In genomic region chr6:4906293-4906941, GRCh38 we compare ENCODE assay signal across 10 cellular contexts.
DNase-seq lines count a peak whose midpoint lies in the region; ATAC-seq and TF ChIP-seq lines count a peak whose summit lies in the region.
"Had no signal": no experiment of that assay in that cellular context is flagged by ENCODE, and none has a peak within 500 bp of the region (broad histone marks: within the 10 kb centered on the region; RNA-seq: fewer than 3 reads in every experiment).

No MANE protein-coding gene starts in this region.

- H3K36me3 Mint-ChIP-seq in T-cell (peaks cover 52% of the 10 kb centered on the region), memory B cell (peaks cover 8% of the 10 kb centered on the region)

- peak overlapping the region; percentile 25 for H3K4me3 ChIP-seq in GM06990 (replicated peaks; ENCODE audit: low read depth, low read length)

- peak overlapping the region; percentile 31 to 69 (median 58) for H3K4me3 Mint-ChIP-seq in T-cell
- peak overlapping the region; percentile 31 for H3K4me3 Mint-ChIP-seq in memory B cell

- H3K4me1 Mint-ChIP-seq in T-cell (peaks cover 52 to 59% (median 52%) of the 10 kb centered on the region in 3 donors), memory B cell (peaks cover 39% of the 10 kb centered on the region)

- no peak for TF ChIP-seq CTCF in GM06990 (IDR thresholded peaks at IDR 0.05; ENCODE audit: insufficient read depth, low read length, poor library complexity, severe bottlenecking)

- DNase-seq in GM06990 (ENCODE audit: extremely low read depth, insufficient read length) (no peak), T-cell (no peak), memory B cell (ENCODE audit: low spot score in 2 of 2) (no peak), NCI-H446 (lab: John Stamatoyannopoulos, UW) (no peak), NCI-H146 treated with DMSO at 0.1 percent for 48 hours (lab: John Stamatoyannopoulos, UW; ENCODE audit: unreplicated experiment) (no peak)
- DNase-seq: DMS79, KG1 had no signal

- H3K9me3 Mint-ChIP-seq in T-cell: no peaks in the 10 kb centered on the region
- H3K9me3 Mint-ChIP-seq in memory B cell: no peaks in the 10 kb centered on the region

- ATAC-seq in GM21390 (IDR thresholded peaks at IDR 0.05; ENCODE audit: unreplicated experiment) (peak; percentile 38), T-cell (replicated peaks in 1 of 4) (peak in 3 of 4 experiments; percentile 17 to 50 (median 44)), memory B cell (ENCODE audit: low read depth) (no peak), SK-N-SH treated with all-trans-retinoic acid at 6 μM for 48 hours (no peak), GM18520 (IDR thresholded peaks at IDR 0.05; ENCODE audit: unreplicated experiment) (no peak)

- POLR2A ChIA-PET in T-cell (lab: Charles Lee): no interaction called here

- CTCF ChIA-PET in T-cell (lab: Charles Lee): no interaction called here

- no peaks in the 10 kb centered on the region for H3K27me3 Mint-ChIP-seq in T-cell
- no peaks in the 10 kb centered on the region for H3K27me3 Mint-ChIP-seq in memory B cell

- no peaks in the 10 kb centered on the region for H3K27me3 ChIP-seq in GM06990 (replicated peaks; ENCODE audit: control insufficient read depth, insufficient read depth, low read length)

- peaks cover 2% of the 10 kb centered on the region for H3K36me3 ChIP-seq in GM06990 (ENCODE audit: control insufficient read depth, insufficient read depth, low read length)

- H3K27ac Mint-ChIP-seq in T-cell (peak overlapping the region; percentile 53 to 71), memory B cell (no peak overlapping the region)

TF ChIP-seq in SK-N-SH treated with all-trans-retinoic acid at 6 μM for 48 hours, 23 proteins besides CTCF, POLR2A, EP300 and RAD21:
- TF ChIP-seq OSR1 (CRISPR knock-in tag; IDR thresholded peaks at IDR 0.05) (no peak), ZNF565 (CRISPR knock-in tag; conservative IDR thresholded peaks at IDR 0.05; ENCODE audit: low read depth) (no peak), PPARA (CRISPR knock-in tag; IDR thresholded peaks at IDR 0.05; ENCODE audit: borderline replicate concordance) (no peak), TCF4 (CRISPR knock-in tag; IDR thresholded peaks at IDR 0.05; ENCODE audit: borderline replicate concordance) (no peak)

Comparison
In these comparisons a context has a peak if more than half of its experiments do, and no peak if none do; other contexts are left out.
1. ATAC-seq: peak in GM21390 (single experiment) and T-cell (3 of 4); none in memory B cell (single experiment), SK-N-SH treated with all-trans-retinoic acid at 6 μM for 48 hours (single experiment) and GM18520 (single experiment).